In genomic region chr10:29634764-29635625, GRCh38 we compare ENCODE assay signal across 8 cellular contexts. TPM values are rescaled to one million over a fixed set of nuclear protein-coding genes. Genes with fewer than 3 reads are reported as not detected.
DNase-seq lines count a peak whose midpoint lies in the region; ATAC-seq and TF ChIP-seq lines count a peak whose summit lies in the region.

TSS of gene SVIL (minus strand) at chr10:29634971. CDS start at chr10:29555058, 79,913 bp downstream.

- peak within 1 kb of the TSS in 8 of 10 donors; percentile 34 to 67 (median 51) for H3K4me3 Mint-ChIP-seq in naive thymus-derived CD4-positive, alpha-beta T cell

- no peaks in the 10 kb centered on the region for H3K9me3 ChIP-seq in Panc1 (ENCODE audit: control insufficient read depth, insufficient read depth, low read depth, low read length)
- H3K9me3 ChIP-seq in esophagus squamous epithelium, result no peaks in the 10 kb centered on the region
- H3K9me3 ChIP-seq in naive thymus-derived CD4-positive, alpha-beta T cell (ENCODE audit: control insufficient read depth in 2 of 3, low read length in 3 of 3), result no peaks in the 10 kb centered on the region

- H3K4me3 ChIP-seq in Panc1 (ENCODE audit: low read depth in 2 of 2, low read length in 2 of 2) (no peak within 1 kb of the TSS), esophagus squamous epithelium (peak within 1 kb of the TSS; percentile 3 to 54 (median 28))
- no peak within 1 kb of the TSS for H3K4me3 ChIP-seq in naive thymus-derived CD4-positive, alpha-beta T cell (ENCODE audit: low read length)

- peaks cover 25 to 58% (median 48%) of the 10 kb centered on the region in 7 donors for H3K4me1 Mint-ChIP-seq in naive thymus-derived CD4-positive, alpha-beta T cell

- TF ChIP-seq POLR2A in esophagus squamous epithelium (IDR thresholded peaks at IDR 0.05), result peak in 2 of 4 donors; percentile 27 to 48

- H3K27ac Mint-ChIP-seq in naive thymus-derived CD4-positive, alpha-beta T cell, result peak within 1 kb of the TSS in 8 of 9 donors; percentile 20 to 80 (median 34)

- peaks cover 2 to 24% (median 11%) of the 10 kb centered on the region in 5 donors for H3K36me3 Mint-ChIP-seq in naive thymus-derived CD4-positive, alpha-beta T cell

- intact Hi-C loops in Panc1 (cut with micrococcal nuclease; ENCODE audit: unreplicated experiment) (no loop called here), esophagus squamous epithelium (cut with DNase I) (no loop called here)
- intact Hi-C loops in naive thymus-derived CD4-positive, alpha-beta T cell (cut with micrococcal nuclease), result loop anchor here in 1 of 2 donors (1.0 kb wide), 1 partner anchor 13 kb away; no protein-coding TSS in a partner anchor

- H3K4me1 ChIP-seq in Panc1 (ENCODE audit: control insufficient read depth, insufficient read depth, low read length), result peaks cover 32% of the 10 kb centered on the region
- H3K4me1 ChIP-seq in esophagus squamous epithelium, result peaks cover 28 to 74% (median 66%) of the 10 kb centered on the region in 3 donors
- H3K4me1 ChIP-seq in naive thymus-derived CD4-positive, alpha-beta T cell (ENCODE audit: control insufficient read depth in 2 of 2, insufficient read depth in 2 of 2, low read length in 2 of 2), result peaks cover 14 to 16% of the 10 kb centered on the region in 2 donors

- peak; percentile 14 for ATAC-seq in GM18498 (IDR thresholded peaks at IDR 0.05; ENCODE audit: unreplicated experiment)
- ATAC-seq in Panc1, result peak; percentile 68
- ATAC-seq in naive thymus-derived CD4-positive, alpha-beta T cell, result no peak

- no peaks in the 10 kb centered on the region for H3K27me3 Mint-ChIP-seq in naive thymus-derived CD4-positive, alpha-beta T cell

- in situ Hi-C loops in Panc1 (cut with HindIII; ENCODE audit: low pct_unique_long_range_greater_than_20kb, low sequenced_read_pairs), result no loop called here

- CTCF ChIA-PET in Panc1 (lab: Charles Lee), result no interaction called here
- CTCF ChIA-PET in naive thymus-derived CD4-positive, alpha-beta T cell (lab: Charles Lee), result interaction anchor here (0.6 to 1.6 kb wide), 3 partner anchors 13 to 750 kb away, joined by 3 to 5 read pairs (median 4); no protein-coding TSS in a partner anchor

- 33 to 35% methylated on average over 8 to 10 of the region's 10 CpGs for WGBS in esophagus squamous epithelium, 2 donors

- DNase-seq in Panc1 (ENCODE audit: low read depth, low spot score) (no peak), esophagus squamous epithelium (lab: John Stamatoyannopoulos, UW) (no peak), superior temporal gyrus (ENCODE audit: extremely low spot score) (no peak), RKO (ENCODE audit: low spot score) (no peak)
- DNase-seq in naive thymus-derived CD4-positive, alpha-beta T cell, result no peak
- DNase-seq in stimulated activated CD4-positive, alpha-beta T cell treated with anti-CD3 and anti-CD28 coated beads, Interleukin-4, amount 100 ng/mL, for 1 hour, result no peak
- DNase-seq in activated CD8-positive, alpha-beta memory T cell treated with anti-CD3 and anti-CD28 coated beads, Interleukin-2, amount 50 U/mL, for 48 hours, result no peak

- no peak for TF ChIP-seq CTCF in Panc1 (IDR thresholded peaks at IDR 0.05)
- TF ChIP-seq CTCF in esophagus squamous epithelium (IDR thresholded peaks at IDR 0.05), result peak in 2 of 6 experiments; percentile 22 to 30

- H3K36me3 ChIP-seq in Panc1 (ENCODE audit: control insufficient read depth, insufficient read depth, low read length) (no peaks in the 10 kb centered on the region), esophagus squamous epithelium (peaks cover 0 to 20% (median 0%) of the 10 kb centered on the region in 3 donors)
- no peaks in the 10 kb centered on the region for H3K36me3 ChIP-seq in naive thymus-derived CD4-positive, alpha-beta T cell (ENCODE audit: control insufficient read depth in 2 of 3, insufficient read depth in 3 of 3, low read length in 3 of 3)

- no TSS peak for BruUV-seq in Panc1 (replicated peaks; lab: Mats Ljungman, UMichigan)

- H3K27me3 ChIP-seq in Panc1 (ENCODE audit: control insufficient read depth, insufficient read depth, low read length), result no peaks in the 10 kb centered on the region
- no peaks in the 10 kb centered on the region for H3K27me3 ChIP-seq in esophagus squamous epithelium
- no peaks in the 10 kb centered on the region for H3K27me3 ChIP-seq in naive thymus-derived CD4-positive, alpha-beta T cell (ENCODE audit: control insufficient read depth in 2 of 2, insufficient read depth in 2 of 2, low read length in 2 of 2)

- POLR2A ChIA-PET in Panc1 (lab: Charles Lee), result no interaction called here
- POLR2A ChIA-PET in naive thymus-derived CD4-positive, alpha-beta T cell (lab: Charles Lee), result no interaction called here

- H3K27ac ChIP-seq in Panc1 (ENCODE audit: low read length), result peak within 1 kb of the TSS; percentile 76
- H3K27ac ChIP-seq in esophagus squamous epithelium, result peak within 1 kb of the TSS; percentile 87 to 96 (median 91)
- H3K27ac ChIP-seq in naive thymus-derived CD4-positive, alpha-beta T cell (ENCODE audit: low read depth, low read length), result no peak within 1 kb of the TSS

- no peaks in the 10 kb centered on the region for H3K9me3 Mint-ChIP-seq in naive thymus-derived CD4-positive, alpha-beta T cell

RNA-seq across cellular contexts. Expression of gene SVIL, which starts in this region (rescaled TPM):
- total RNA-seq in Panc1 (2021; ENCODE audit: unreplicated experiment) (72.8 TPM), esophagus squamous epithelium (100 to 1,000 TPM in 2 of 4 donors, 10 to 100 TPM in 2; 71.1 to 227 (median 147) TPM)
- polyA plus RNA-seq in Panc1 (2012; ENCODE audit: insufficient read length), result 64.8 TPM
- 10 to 100 TPM; 13.5 to 48.9 (median 23.5) TPM for total RNA-seq in naive thymus-derived CD4-positive, alpha-beta T cell
- polyA plus RNA-seq in naive thymus-derived CD4-positive, alpha-beta T cell, result 10 to 100 TPM in 1 of 2 donors, 1 to 10 TPM in 1; 8.7 to 16.3 TPM

Comparison
In these comparisons a context has a peak if more than half of its experiments do, and no peak if none do; other contexts are left out.
1. H3K4me3 ChIP-seq: peak in esophagus squamous epithelium (4 of 4); none in Panc1 (0 of 2) and naive thymus-derived CD4-positive, alpha-beta T cell (single experiment).